14 cellular contexts compared by ENCODE assay signal in genomic region chr13:46676378-46676725, GRCh38.
"Had no signal": no experiment of that assay in that cellular context is flagged by ENCODE, and none has a peak within 500 bp of the region (broad histone marks: within the 10 kb centered on the region; RNA-seq: fewer than 3 reads in every experiment).

No MANE protein-coding gene starts in this region.

- DNase-seq: activated CD4-positive, alpha-beta T cell treated with anti-CD3 and anti-CD28 coated beads, Interleukin-2, amount 50 U/mL, for 48 hours; activated effector memory CD4-positive, alpha-beta T cell treated with Interleukin-2 at 50 U/mL for 16 hours; activated naive CD8-positive, alpha-beta T cell treated with anti-CD3 and anti-CD28 coated beads for 36 hours; activated T-cell treated with anti-CD3 and anti-CD28 coated beads, Interleukin-2, amount 50 U/mL, for 24 hours; effector memory CD4-positive, alpha-beta T cell; head of caudate nucleus; immature natural killer cell; pancreas; stimulated activated CD4-positive, alpha-beta T cell treated with anti-CD3 and anti-CD28 coated beads, Interleukin-1b, Interleukin-23, amount 100 ng/mL, for 48 hours; thyroid gland; WERI-Rb-1 had no signal

- H3K9me3 ChIP-seq: pancreas, thyroid gland, vagina had no signal

- H3K27ac ChIP-seq: thyroid gland, vagina, WERI-Rb-1 had no signal

- H3K27me3 ChIP-seq: pancreas, thyroid gland, vagina had no signal

- H3K36me3 ChIP-seq: pancreas, thyroid gland, vagina had no signal

- H3K4me3 ChIP-seq: lung, pancreas, thyroid gland, vagina had no signal

- FAIRE-seq: frontal cortex, pancreas had no signal
